ENCODE assay signal across 10 cellular contexts in genomic region chr19:39557791-39558622, GRCh38. TPM values are rescaled to one million over a fixed set of nuclear protein-coding genes. Genes with fewer than 3 reads are reported as not detected.
DNase-seq lines count a peak whose midpoint lies in the region; ATAC-seq and TF ChIP-seq lines count a peak whose summit lies in the region.
"Had no signal": no experiment of that assay in that cellular context is flagged by ENCODE, and none has a peak within 500 bp of the region (broad histone marks: within the 10 kb centered on the region; RNA-seq: fewer than 3 reads in every experiment).

No MANE protein-coding gene starts in this region.

- no peaks in the 10 kb centered on the region for H3K36me3 ChIP-seq in liver (ENCODE audit: control insufficient read depth in 4 of 4, insufficient read depth in 3 of 4, low read depth in 1 of 4, low read length in 3 of 4)
- H3K36me3 ChIP-seq in esophagus squamous epithelium: no peaks in the 10 kb centered on the region

- in situ Hi-C loops in SK-MEL-5 (cut with HindIII; ENCODE audit: low pct_unique_long_range_greater_than_20kb, low sequenced_read_pairs): no loop called here

- POLR2A ChIA-PET in HEK293T (lab: Yijun Ruan, JAX): interaction anchor here (1.2 kb wide), 1 partner anchor 122 kb away, joined by 7 read pairs; the partner anchor contains the start of gene RPS16

- no peaks in the 10 kb centered on the region for H3K9me3 ChIP-seq in liver (ENCODE audit: control insufficient read depth in 4 of 4, low read length in 3 of 4)
- H3K9me3 ChIP-seq in esophagus squamous epithelium: no peaks in the 10 kb centered on the region

- H3K27ac ChIP-seq in liver (ENCODE audit: low read depth in 1 of 2, low read length in 2 of 2) (peak overlapping the region; percentile 58 to 88), esophagus squamous epithelium (no peak overlapping the region)

- DNase-seq in DMS79 treated with DMSO at 0.1 percent for 48 hours (lab: John Stamatoyannopoulos, UW): peak; percentile 61
- DNase-seq in HEK293T (ENCODE audit: extremely low spot score): peak; percentile 29
- peak; percentile 20 for DNase-seq in SK-MEL-5 (ENCODE audit: low read depth, low spot score)
- no peak for DNase-seq in esophagus squamous epithelium (lab: John Stamatoyannopoulos, UW)
- no peak for DNase-seq in omental fat pad (ENCODE audit: low spot score)
- no peak for DNase-seq in activated effector memory CD4-positive, alpha-beta T cell treated with Interleukin-2 at 50 U/mL for 16 hours

- TF ChIP-seq CTCF in liver (IDR thresholded peaks at IDR 0.05; ENCODE audit: low read depth, low read length, missing input control) (no peak), esophagus squamous epithelium (IDR thresholded peaks at IDR 0.05) (no peak), omental fat pad (IDR thresholded peaks at IDR 0.05) (no peak)

- H3K27me3 ChIP-seq in liver (ENCODE audit: control insufficient read depth in 4 of 4, insufficient read depth in 4 of 4, low read length in 3 of 4): no peaks in the 10 kb centered on the region
- H3K27me3 ChIP-seq in esophagus squamous epithelium: peaks cover 0 to 9% (median 0%) of the 10 kb centered on the region in 4 donors

- no peak for ATAC-seq in omental fat pad (ENCODE audit: low FRiP score)
- ATAC-seq in esophagus mucosa: no peak
- ATAC-seq: HCT116 had no signal

- H3K4me3 ChIP-seq in liver (ENCODE audit: low read depth in 1 of 3, low read length in 3 of 3): peak overlapping the region; percentile 1 to 3 (median 2)
- no peak overlapping the region for H3K4me3 ChIP-seq in esophagus squamous epithelium

- 42% methylated on average over 5 of the region's 5 CpGs for WGBS in liver
- WGBS in esophagus squamous epithelium, 2 donors: 33 to 45% methylated on average over 5 of the region's 5 CpGs

- CTCF ChIA-PET in HEK293T (lab: Yijun Ruan, JAX): no interaction called here

- TF ChIP-seq RAD21 in liver (IDR thresholded peaks at IDR 0.05): no peak

- H3K9ac ChIP-seq in liver (ENCODE audit: low read depth in 1 of 2, low read length in 2 of 2): peak overlapping the region; percentile 8 to 56

- intact Hi-C loops in esophagus squamous epithelium (cut with DNase I): no loop called here

- H3K4me1 ChIP-seq in liver (ENCODE audit: control insufficient read depth in 4 of 4, insufficient read depth in 4 of 4, low read length in 3 of 4) (peaks cover 0 to 10% (median 4%) of the 10 kb centered on the region in 4 donors), esophagus squamous epithelium (peaks cover 0 to 8% (median 0%) of the 10 kb centered on the region in 3 donors)

- no peak for TF ChIP-seq POLR2A in esophagus squamous epithelium (IDR thresholded peaks at IDR 0.05)

TF ChIP-seq in HEK293T, 16 proteins besides CTCF, POLR2A, EP300 and RAD21:
- TF ChIP-seq PKNOX1 (IDR thresholded peaks at IDR 0.05) (peak; percentile 43; the same call in 1 of the 2 replicates), FOXA1 (IDR thresholded peaks at IDR 0.05) (peak; percentile 60; the same call in 1 of the 2 replicates), ELF4 (IDR thresholded peaks at IDR 0.05) (no peak)

TF ChIP-seq in liver, 16 proteins besides CTCF, POLR2A, EP300 and RAD21:
- TF ChIP-seq MAX (IDR thresholded peaks at IDR 0.05): peak; percentile 10
- TF ChIP-seq YY1 (IDR thresholded peaks at IDR 0.05): peak; percentile 18
- peak in 1 of 2 donors; percentile 9 for TF ChIP-seq RXRA (IDR thresholded peaks at IDR 0.05)
- TF ChIP-seq SP1 (IDR thresholded peaks at IDR 0.05): peak; percentile 59
- no peak for TF ChIP-seq ZBTB33 (IDR thresholded peaks at IDR 0.05)
- TF ChIP-seq HNF4A (conservative IDR thresholded peaks at IDR 0.05): peak; percentile 6 to 8
- no peak for TF ChIP-seq FOXA1 (IDR thresholded peaks at IDR 0.05)
TF ChIP-seq in liver: peak in this region for 5.

RNA-seq across cellular contexts. Expression of gene EID2, which starts 18.0 kb away (rescaled TPM):
- total RNA-seq in SK-MEL-5 (2014; rRNA removed; shearing (Covaris generic)): 16.7 and 20.7 TPM in 2 replicates
- 18.9 and 20.7 TPM in 2 replicates for polyA plus RNA-seq in SK-MEL-5 (2015; cell fraction: cytosol; rRNA removed)
- polyA plus RNA-seq in SK-MEL-5 (2015; cell fraction: nucleus; rRNA removed): 11.9 and 15.8 TPM in 2 replicates
- 1 to 10 TPM; 3.3 to 8.5 TPM for total RNA-seq in liver
- polyA plus RNA-seq in liver: 1 to 10 TPM; 1.5 to 5.7 TPM
- 10 to 100 TPM in 1 of 4 donors, 1 to 10 TPM in 3; 6.0 to 10.5 (median 9.5) TPM for total RNA-seq in esophagus squamous epithelium
- 10 to 100 TPM in 2 of 4 donors, 1 to 10 TPM in 2; 6.2 to 13.6 (median 9.6) TPM for total RNA-seq in omental fat pad
- 6.7 TPM for total RNA-seq in esophagus mucosa

RNA-seq across cellular contexts. Expression of gene EID2B, which starts 25.4 kb away (rescaled TPM):
- 4.2 and 4.3 TPM in 2 replicates for total RNA-seq in SK-MEL-5 (2014; rRNA removed; shearing (Covaris generic))
- 3.6 and 5.0 TPM in 2 replicates for polyA plus RNA-seq in SK-MEL-5 (2015; cell fraction: cytosol; rRNA removed)
- polyA plus RNA-seq in SK-MEL-5 (2015; cell fraction: nucleus; rRNA removed): 8.6 and 9.0 TPM in 2 replicates
- total RNA-seq in liver (1 to 10 TPM; 1.1 to 1.4 TPM), esophagus squamous epithelium (1 to 10 TPM in 1 of 4 donors, under 1 TPM in 2, not detected in 1; 0.48 to 3.6 (median 0.79) TPM), omental fat pad (1 to 10 TPM; 1.8 to 4.4 (median 2.3) TPM), esophagus mucosa (0.20 TPM)
- polyA plus RNA-seq in liver: 1 to 10 TPM in 1 of 2 donors, under 1 TPM in 1; 0.38 to 1.1 TPM

RNA-seq across cellular contexts. Expression of gene SELENOV, which starts 43.1 kb away (rescaled TPM):
- total RNA-seq in SK-MEL-5 (2014; rRNA removed; shearing (Covaris generic)): not detected in 2 replicates
- polyA plus RNA-seq in SK-MEL-5 (2015; cell fraction: cytosol; rRNA removed): not detected in 2 replicates
- not detected in 2 replicates for polyA plus RNA-seq in SK-MEL-5 (2015; cell fraction: nucleus; rRNA removed)
- total RNA-seq in liver (not detected), esophagus squamous epithelium (not detected), omental fat pad (not detected), esophagus mucosa (not detected)
- polyA plus RNA-seq in liver: not detected
- polyA plus RNA-seq: urinary bladder had no signal

RNA-seq across cellular contexts. Expression of gene LGALS13, which starts 44.3 kb away (rescaled TPM):
- not detected in 2 replicates for total RNA-seq in SK-MEL-5 (2014; rRNA removed; shearing (Covaris generic))
- polyA plus RNA-seq in SK-MEL-5 (2015; cell fraction: cytosol; rRNA removed): not detected in 2 replicates
- polyA plus RNA-seq in SK-MEL-5 (2015; cell fraction: nucleus; rRNA removed): not detected in 2 replicates
- total RNA-seq in liver (not detected), esophagus squamous epithelium (not detected), omental fat pad (not detected), esophagus mucosa (not detected)
- not detected for polyA plus RNA-seq in liver
- total RNA-seq: urinary bladder had no signal
- polyA plus RNA-seq: urinary bladder had no signal

RNA-seq across cellular contexts. Expression of gene DLL3, which starts 59.3 kb away (rescaled TPM):
- total RNA-seq in SK-MEL-5 (2014; rRNA removed; shearing (Covaris generic)): 42.4 and 45.3 TPM in 2 replicates
- 83.5 and 86.4 TPM in 2 replicates for polyA plus RNA-seq in SK-MEL-5 (2015; cell fraction: cytosol; rRNA removed)
- polyA plus RNA-seq in SK-MEL-5 (2015; cell fraction: nucleus; rRNA removed): 14.0 and 17.4 TPM in 2 replicates
- total RNA-seq in liver (not detected), esophagus squamous epithelium (not detected), omental fat pad (under 1 TPM in 1 of 4 donors, not detected in 3; 0.24 TPM), esophagus mucosa (not detected)
- polyA plus RNA-seq in liver: not detected
- total RNA-seq: urinary bladder had no signal
- polyA plus RNA-seq: urinary bladder had no signal

Comparison
In these comparisons a context has a peak if more than half of its experiments do, and no peak if none do; other contexts are left out.
1. DNase-seq: peak in DMS79 treated with DMSO at 0.1 percent for 48 hours (single experiment), HEK293T (single experiment) and SK-MEL-5 (single experiment); none in esophagus squamous epithelium (single experiment), omental fat pad (single experiment) and activated effector memory CD4-positive, alpha-beta T cell treated with Interleukin-2 at 50 U/mL for 16 hours (single experiment).
2. H3K27ac ChIP-seq: peak in liver (2 of 2); none in esophagus squamous epithelium (0 of 4).
3. H3K4me3 ChIP-seq: peak in liver (3 of 3); none in esophagus squamous epithelium (0 of 4).